In genomic region chr2:27086090-27086721, GRCh38 we compare ENCODE assay signal across 1 cellular context.
TF ChIP-seq lines count a peak whose summit lies in the region.

No MANE protein-coding gene starts in this region.

TF ChIP-seq in HepG2, 621 proteins besides CTCF, POLR2A, EP300 and RAD21 (continued from another document and continues in another):
- TF ChIP-seq PRDM15 (CRISPR knock-in tag; IDR thresholded peaks at IDR 0.05), result peak; percentile 73
- TF ChIP-seq E2F2 (CRISPR knock-in tag; IDR thresholded peaks at IDR 0.05; ENCODE audit: borderline replicate concordance), result peak; percentile 94; the same call in 1 of the 2 replicates
- no peak for TF ChIP-seq ZNF557 (CRISPR knock-in tag; IDR thresholded peaks at IDR 0.05)
- TF ChIP-seq ELF3 (CRISPR knock-in tag; IDR thresholded peaks at IDR 0.05), result peak; percentile 69; the same call in 1 of the 2 replicates
- TF ChIP-seq ZFYVE20 (CRISPR knock-in tag; IDR thresholded peaks at IDR 0.05; ENCODE audit: borderline replicate concordance, low read depth), result no peak
- no peak for TF ChIP-seq ZNF644 (CRISPR knock-in tag; IDR thresholded peaks at IDR 0.05; ENCODE audit: low read depth)
- TF ChIP-seq HIVEP1 (CRISPR knock-in tag; IDR thresholded peaks at IDR 0.05), result no peak
- peak; percentile 21; the same call in 1 of the 2 replicates for TF ChIP-seq ZBTB7A (CRISPR knock-in tag; IDR thresholded peaks at IDR 0.05)
- peak; percentile 31; the same call in 1 of the 2 replicates for TF ChIP-seq MYPOP (CRISPR knock-in tag; IDR thresholded peaks at IDR 0.05)
- no peak for TF ChIP-seq BCLAF1 (IDR thresholded peaks at IDR 0.05)
- 0 out of 2 replicates have a peak, but pooled peaks have one; percentile 55 for TF ChIP-seq ZNF230 (CRISPR knock-in tag; IDR thresholded peaks at IDR 0.05)
- no peak; the same call in 1 of the 2 replicates for TF ChIP-seq REXO4 (CRISPR knock-in tag; IDR thresholded peaks at IDR 0.05; ENCODE audit: borderline replicate concordance)
- peak; percentile 22 for TF ChIP-seq IKZF4 (CRISPR knock-in tag; IDR thresholded peaks at IDR 0.05; ENCODE audit: borderline replicate concordance, low read depth, not compliant biosample characterization)
- peak; percentile 28; the same call in 1 of the 2 replicates for TF ChIP-seq ZNF530 (CRISPR knock-in tag; IDR thresholded peaks at IDR 0.05; ENCODE audit: low read depth)
- no peak for TF ChIP-seq CBX2 (IDR thresholded peaks at IDR 0.05; ENCODE audit: low read depth, low read length)
- 0 out of 2 replicates have a peak, but pooled peaks have one; percentile 13 for TF ChIP-seq CBX2 (CRISPR knock-in tag; IDR thresholded peaks at IDR 0.05; ENCODE audit: low read depth)
- TF ChIP-seq PAWR (CRISPR knock-in tag; IDR thresholded peaks at IDR 0.05; ENCODE audit: borderline replicate concordance), result no peak; the same call in 1 of the 2 replicates
- no peak for TF ChIP-seq PREB (CRISPR knock-in tag; IDR thresholded peaks at IDR 0.05)
- TF ChIP-seq ZKSCAN1 (IDR thresholded peaks at IDR 0.05; ENCODE audit: low read length), result no peak
- TF ChIP-seq NFE2L2 (IDR thresholded peaks at IDR 0.05; ENCODE audit: low read length), result no peak
- peak; percentile 94 for TF ChIP-seq MXD4 (CRISPR knock-in tag; IDR thresholded peaks at IDR 0.05)
- TF ChIP-seq ZNF580 (CRISPR knock-in tag; IDR thresholded peaks at IDR 0.05; ENCODE audit: borderline replicate concordance, low read depth), result peak; percentile 97
- peak; percentile 74 for TF ChIP-seq STAG1 (CRISPR knock-in tag; IDR thresholded peaks at IDR 0.05)
- TF ChIP-seq TGIF2 (CRISPR knock-in tag; IDR thresholded peaks at IDR 0.05), result peak; percentile 88
- TF ChIP-seq HDAC6 (IDR thresholded peaks at IDR 0.05; ENCODE audit: low read depth, low read length), result no peak
- no peak for TF ChIP-seq SP1 (IDR thresholded peaks at IDR 0.05)
- TF ChIP-seq SP1 (CRISPR knock-in tag; IDR thresholded peaks at IDR 0.05), result peak; percentile 89
- no peak for TF ChIP-seq ZBTB37 (CRISPR knock-in tag; IDR thresholded peaks at IDR 0.05)
- TF ChIP-seq ZNF331 (CRISPR knock-in tag; IDR thresholded peaks at IDR 0.05), result peak; percentile 91
- TF ChIP-seq FUBP1 (CRISPR knock-in tag; IDR thresholded peaks at IDR 0.05; ENCODE audit: borderline replicate concordance), result 0 out of 2 replicates have a peak, but pooled peaks have one; percentile 24
- no peak for TF ChIP-seq THYN1 (CRISPR knock-in tag; IDR thresholded peaks at IDR 0.05; ENCODE audit: borderline replicate concordance, low read depth)
- TF ChIP-seq FOXP1 (IDR thresholded peaks at IDR 0.05), result no peak
- no peak for TF ChIP-seq FOXP1 (CRISPR knock-in tag; IDR thresholded peaks at IDR 0.05)
- no peak for TF ChIP-seq NFIB (CRISPR knock-in tag; IDR thresholded peaks at IDR 0.05; ENCODE audit: borderline replicate concordance)
- 0 out of 2 replicates have a peak, but pooled peaks have one; percentile 8 for TF ChIP-seq HNF4A (CRISPR knock-in tag; IDR thresholded peaks at IDR 0.05)
- no peak for TF ChIP-seq CEBPB (IDR thresholded peaks at IDR 0.05; ENCODE audit: borderline replicate concordance, low read depth, low read length)
- TF ChIP-seq SP4 (CRISPR knock-in tag; IDR thresholded peaks at IDR 0.05), result peak; percentile 87
- TF ChIP-seq POGK (CRISPR knock-in tag; conservative IDR thresholded peaks at IDR 0.05), result peak; percentile 93; the same call in 1 of the 2 replicates
- peak; percentile 74 for TF ChIP-seq ZNF12 (CRISPR knock-in tag; IDR thresholded peaks at IDR 0.05)
- no peak for TF ChIP-seq ZNF782 (CRISPR knock-in tag; IDR thresholded peaks at IDR 0.05; ENCODE audit: borderline replicate concordance)
- peak; percentile 87 for TF ChIP-seq KMT2A (CRISPR knock-in tag; IDR thresholded peaks at IDR 0.05)
- TF ChIP-seq CAMTA2 (CRISPR knock-in tag; IDR thresholded peaks at IDR 0.05; ENCODE audit: borderline replicate concordance), result peak; percentile 28; the same call in 1 of the 2 replicates
- peak; percentile 46; the same call in 1 of the 2 replicates for TF ChIP-seq ZNF558 (CRISPR knock-in tag; IDR thresholded peaks at IDR 0.05; ENCODE audit: borderline replicate concordance)
- no peak for TF ChIP-seq ZNF513 (CRISPR knock-in tag; conservative IDR thresholded peaks at IDR 0.05)
- peak; percentile 78; the same call in 1 of the 2 replicates for TF ChIP-seq SAP130 (CRISPR knock-in tag; IDR thresholded peaks at IDR 0.05; ENCODE audit: low read depth)
- TF ChIP-seq REPIN1 (CRISPR knock-in tag; IDR thresholded peaks at IDR 0.05; ENCODE audit: borderline replicate concordance, low read depth), result peak; percentile 92
